In the genomic region with DNA sequence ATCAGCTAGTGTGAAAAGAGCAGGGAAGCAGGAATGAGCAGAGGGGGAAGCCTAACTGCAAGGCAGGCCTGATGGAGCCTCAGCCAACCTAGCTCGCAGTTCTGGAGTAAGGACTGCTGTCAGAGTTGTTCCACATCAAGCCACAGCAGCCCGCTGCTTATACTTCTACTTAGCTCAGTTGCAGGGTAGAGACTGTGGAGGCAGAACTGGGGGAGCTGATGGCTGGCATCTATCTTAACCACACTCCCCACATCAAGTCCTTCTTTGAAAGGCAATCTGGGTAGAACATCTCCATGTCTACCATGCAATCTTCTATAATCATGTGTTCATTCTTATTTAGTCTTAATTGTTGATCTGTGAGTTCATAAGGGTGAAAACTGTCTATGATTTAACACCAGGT, we compare ENCODE assay signal across 32 cellular contexts.
"Had no signal": no experiment of that assay in that cellular context is flagged by ENCODE, and none has a peak within 500 bp of the region (broad histone marks: within the 10 kb centered on the region; RNA-seq: fewer than 3 reads in every experiment).

No MANE protein-coding gene starts in this region.

- H3K9me3 Mint-ChIP-seq: activated T-helper 1 cell treated with anti-CD3 and anti-CD28 coated beads, Interleukin-12 subunit alpha, Interleukin-12 subunit beta, Interleukin-2, Interleukin-4 antibody, amounts not matched to agents 30 ng/mL and 10 ng/mL and 1 ng/mL, durations not matched to agents 14 hours and 24 hours and 36 hours; brain; natural killer cell treated with Interleukin-12 subunit alpha and Interleukin-12 subunit beta and Interleukin-15 and Interleukin-18, amount 100 ng/mL, for 72 hours; stimulated activated effector memory CD8-positive, alpha-beta T cell treated with anti-CD3 and anti-CD28 coated beads, Interleukin-12 subunit alpha, Interleukin-12 subunit beta, amount 100 ng/mL, for 72 hours; T-helper 1 cell treated with Interleukin-12 subunit alpha and Interleukin-12 subunit beta and Interleukin-4 antibody, amounts not matched to agents 30 μg/mL and 1 μg/mL, for 36 hours had no signal

- H3K27ac ChIP-seq: ascending aorta, cardiac muscle cell, colonic mucosa, epithelial cell of prostate, esophagus squamous epithelium, lower lobe of right lung, skin epidermis, stomach, thyroid gland, upper lobe of left lung, vagina, VCaP had no signal

- ATAC-seq: left lobe of liver; lower lobe of right lung; natural killer cell treated with Interleukin-12 subunit alpha and Interleukin-12 subunit beta and Interleukin-15 and Interleukin-18, amount 100 ng/mL, for 72 hours; sciatic nerve; stimulated activated effector memory CD8-positive, alpha-beta T cell treated with anti-CD3 and anti-CD28 coated beads, Interleukin-12 subunit alpha, Interleukin-12 subunit beta, amount 100 ng/mL, for 72 hours had no signal

- H3K27me3 ChIP-seq: ascending aorta, cardiac muscle cell, colonic mucosa, esophagus squamous epithelium, stomach, thyroid gland, upper lobe of left lung, vagina had no signal

- H3K27ac Mint-ChIP-seq: activated T-helper 1 cell treated with anti-CD3 and anti-CD28 coated beads, Interleukin-12 subunit alpha, Interleukin-12 subunit beta, Interleukin-2, Interleukin-4 antibody, amounts not matched to agents 30 ng/mL and 10 ng/mL and 1 ng/mL, durations not matched to agents 14 hours and 24 hours and 36 hours; brain; natural killer cell treated with Interleukin-12 subunit alpha and Interleukin-12 subunit beta and Interleukin-15 and Interleukin-18, amount 100 ng/mL, for 72 hours; stimulated activated effector memory CD8-positive, alpha-beta T cell treated with anti-CD3 and anti-CD28 coated beads, Interleukin-12 subunit alpha, Interleukin-12 subunit beta, amount 100 ng/mL, for 72 hours; T-helper 1 cell treated with Interleukin-12 subunit alpha and Interleukin-12 subunit beta and Interleukin-4 antibody, amounts not matched to agents 30 μg/mL and 1 μg/mL, for 36 hours had no signal

- H3K36me3 ChIP-seq: cardiac muscle cell had no signal

- H3K4me3 ChIP-seq: ascending aorta, cardiac muscle cell, colonic mucosa, esophagus squamous epithelium, lower lobe of right lung, skin epidermis, stomach, thyroid gland, upper lobe of left lung, vagina had no signal

- H3K4me1 Mint-ChIP-seq: brain; stimulated activated effector memory CD8-positive, alpha-beta T cell treated with anti-CD3 and anti-CD28 coated beads, Interleukin-12 subunit alpha, Interleukin-12 subunit beta, amount 100 ng/mL, for 72 hours had no signal

- H3K9me3 ChIP-seq: ascending aorta, colonic mucosa, esophagus squamous epithelium, lower lobe of right lung, stomach, thyroid gland, upper lobe of left lung, vagina had no signal

- H3K36me3 Mint-ChIP-seq: brain had no signal

- H3K4me3 Mint-ChIP-seq: activated T-helper 1 cell treated with anti-CD3 and anti-CD28 coated beads, Interleukin-12 subunit alpha, Interleukin-12 subunit beta, Interleukin-2, Interleukin-4 antibody, amounts not matched to agents 30 ng/mL and 10 ng/mL and 1 ng/mL, durations not matched to agents 14 hours and 24 hours and 36 hours; brain; natural killer cell treated with Interleukin-12 subunit alpha and Interleukin-12 subunit beta and Interleukin-15 and Interleukin-18, amount 100 ng/mL, for 72 hours; stimulated activated effector memory CD8-positive, alpha-beta T cell treated with anti-CD3 and anti-CD28 coated beads, Interleukin-12 subunit alpha, Interleukin-12 subunit beta, amount 100 ng/mL, for 72 hours; T-helper 1 cell treated with Interleukin-12 subunit alpha and Interleukin-12 subunit beta and Interleukin-4 antibody, amounts not matched to agents 30 μg/mL and 1 μg/mL, for 36 hours had no signal

- H3K4me1 ChIP-seq: ascending aorta, colonic mucosa, esophagus squamous epithelium, lower lobe of right lung, stomach, thyroid gland, upper lobe of left lung, vagina had no signal

- H3K27me3 Mint-ChIP-seq: brain; natural killer cell treated with Interleukin-12 subunit alpha and Interleukin-12 subunit beta and Interleukin-15 and Interleukin-18, amount 100 ng/mL, for 72 hours had no signal

- DNase-seq: activated CD4-positive, alpha-beta T cell treated with anti-CD3 and anti-CD28 coated beads for 4 hours; activated effector memory CD4-positive, alpha-beta T cell treated with anti-CD3 and anti-CD28 coated beads, Interleukin-2, amount 50 U/mL, for 16 hours; activated naive CD4-positive, alpha-beta T cell treated with anti-CD3 and anti-CD28 coated beads, Interleukin-2, amount 50 U/mL, for 16 hours; activated T-cell treated with anti-CD3 and anti-CD28 coated beads for 4 hours; cerebellar nuclear complex; colonic mucosa; effector CD8-positive, alpha-beta T cell; esophagus squamous epithelium; foreskin melanocyte; kidney glomerular epithelial cell; lower lobe of right lung; mesenchymal stem cell; posterior cingulate gyrus; stimulated activated CD4-positive, alpha-beta T cell treated with anti-CD3 and anti-CD28 coated beads, Interleukin-12 subunit alpha, Interleukin-12 subunit beta, amount 100 ng/mL, for 4 hours; stimulated activated CD4-positive, alpha-beta T cell treated with anti-CD3 and anti-CD28 coated beads, Interleukin-4, amount 100 ng/mL, for 24 hours; stomach; T-helper 9 cell; thyroid gland; upper lobe of left lung had no signal
